In the genomic region with DNA sequence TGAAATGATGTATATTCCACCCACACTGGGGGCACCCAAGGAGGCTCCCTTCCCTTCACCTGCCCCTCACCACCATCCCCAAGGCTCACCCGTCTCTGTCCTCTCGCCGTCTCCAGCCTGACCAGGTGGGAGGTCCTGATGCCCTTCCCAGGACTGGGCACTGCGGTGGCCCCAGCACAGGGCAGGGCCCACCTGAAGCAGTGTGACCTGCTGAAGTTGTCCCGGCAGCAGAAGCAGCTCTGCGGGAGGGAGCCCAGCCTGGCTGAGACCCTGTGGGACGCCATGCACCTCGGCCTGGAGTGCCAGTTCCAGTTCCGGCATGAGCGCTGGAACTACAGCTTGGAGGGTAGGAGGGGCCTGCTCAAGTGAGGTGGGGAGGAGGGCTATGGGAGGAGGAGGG, we compare ENCODE assay signal across 20 cellular contexts. TPM values are rescaled to one million over a fixed set of nuclear protein-coding genes. Genes with fewer than 3 reads are reported as not detected.
DNase-seq lines count a peak whose midpoint lies in the region; ATAC-seq and TF ChIP-seq lines count a peak whose summit lies in the region.
"Had no signal": no experiment of that assay in that cellular context is flagged by ENCODE, and none has a peak within 500 bp of the region (broad histone marks: within the 10 kb centered on the region; RNA-seq: fewer than 3 reads in every experiment).

No MANE protein-coding gene starts in this region.

- ATAC-seq in WTC11 (no peak), foreskin keratinocyte (no peak)

- H3K4me2 ChIP-seq in neuronal stem cell (ENCODE audit: insufficient read depth, low read length, poor library complexity, severe bottlenecking), result no peak overlapping the region
- H3K4me2 ChIP-seq: BLaER1 had no signal

- TF ChIP-seq EP300 in tibial nerve (IDR thresholded peaks at IDR 0.05), result no peak

- peak overlapping the region; percentile 62 for H2BK15ac ChIP-seq in neuronal stem cell (ENCODE audit: low read length)

- peak overlapping the region; percentile 11 for H3K18ac ChIP-seq in neuronal stem cell (ENCODE audit: low read length)

- H3K9me3 ChIP-seq in neuronal stem cell (replicated peaks in 1 of 2; ENCODE audit: control insufficient read depth in 2 of 2, insufficient read depth in 1 of 2, low read depth in 1 of 2, low read length in 2 of 2), result no peaks in the 10 kb centered on the region
- no peaks in the 10 kb centered on the region for H3K9me3 ChIP-seq in tibial nerve
- H3K9me3 ChIP-seq: BE2C, BLaER1 had no signal

- H3K4me3 ChIP-seq in neuronal stem cell (ENCODE audit: low read length in 2 of 2) (no peak overlapping the region), tibial nerve (no peak overlapping the region)
- H3K4me3 ChIP-seq: BLaER1 had no signal

- H3K36me3 Mint-ChIP-seq in WTC11, result no peaks in the 10 kb centered on the region
- H3K36me3 Mint-ChIP-seq in activated CD4-positive, alpha-beta memory T cell treated with anti-CD3 and anti-CD28 coated beads for 36 hours, result no peaks in the 10 kb centered on the region
- H3K36me3 Mint-ChIP-seq: CD4-positive, alpha-beta memory T cell; CD4-positive, CD25-positive, alpha-beta regulatory T cell; CD8-positive, alpha-beta memory T cell had no signal

- H2AFZ ChIP-seq in neuronal stem cell (ENCODE audit: low read length), result no peak overlapping the region

- H3K27ac ChIP-seq in neuronal stem cell (replicated peaks; ENCODE audit: low read length) (no peak overlapping the region), foreskin keratinocyte (no peak overlapping the region), tibial nerve (no peak overlapping the region)
- H3K27ac ChIP-seq: BLaER1 had no signal

- H2BK5ac ChIP-seq in neuronal stem cell (ENCODE audit: low read length), result no peak overlapping the region

- H3K36me3 ChIP-seq in neuronal stem cell (replicated peaks in 1 of 2; ENCODE audit: control insufficient read depth in 2 of 2, insufficient read depth in 2 of 2, low read length in 2 of 2) (no peaks in the 10 kb centered on the region), tibial nerve (no peaks in the 10 kb centered on the region)
- H3K36me3 ChIP-seq: BE2C, BLaER1 had no signal

- no peaks in the 10 kb centered on the region for H3K9me3 Mint-ChIP-seq in WTC11
- H3K9me3 Mint-ChIP-seq in activated CD4-positive, alpha-beta memory T cell treated with anti-CD3 and anti-CD28 coated beads for 36 hours, result no peaks in the 10 kb centered on the region
- H3K9me3 Mint-ChIP-seq: CD4-positive, alpha-beta memory T cell; CD4-positive, CD25-positive, alpha-beta regulatory T cell; CD8-positive, alpha-beta memory T cell had no signal

- peak overlapping the region; percentile 44 for H3K23ac ChIP-seq in neuronal stem cell (ENCODE audit: low read depth, low read length, poor library complexity)

- no CpG with 5 or more reads among the region's 10 CpGs for WGBS in neuronal stem cell (ENCODE audit: extremely low coverage in 2 of 2, insufficient read length in 2 of 2, insufficient replicate concordance in 1 of 2), 2 donors
- 76 to 91% methylated on average over 6 to 10 of the region's 10 CpGs for WGBS in tibial nerve, 2 donors

- H3K27me3 Mint-ChIP-seq in WTC11 (ENCODE audit: low read depth), result peaks cover 43% of the 10 kb centered on the region
- peaks cover 5% of the 10 kb centered on the region for H3K27me3 Mint-ChIP-seq in activated CD4-positive, alpha-beta memory T cell treated with anti-CD3 and anti-CD28 coated beads for 36 hours

- H2AK5ac ChIP-seq in neuronal stem cell (ENCODE audit: low read depth, low read length), result peak overlapping the region; percentile 73

- H2BK12ac ChIP-seq in neuronal stem cell (ENCODE audit: low read length), result peak overlapping the region; percentile 52

- peak overlapping the region; percentile 58 for H4K8ac ChIP-seq in neuronal stem cell (ENCODE audit: low read depth, low read length)

- no peak overlapping the region for H3K4ac ChIP-seq in neuronal stem cell (ENCODE audit: low read length)

- TF ChIP-seq CTCF in WTC11 (IDR thresholded peaks at IDR 0.05), result no peak
- no peak for TF ChIP-seq CTCF in foreskin keratinocyte (conservative IDR thresholded peaks at IDR 0.05)
- TF ChIP-seq CTCF in tibial nerve (IDR thresholded peaks at IDR 0.05), result no peak

- CTCF ChIA-PET in WTC11 (lab: Charles Lee), result interaction anchor here (3.7 kb wide), 1 partner anchor 23 kb away, joined by 13 read pairs; no protein-coding TSS in a partner anchor
- CTCF ChIA-PET in activated CD4-positive, alpha-beta memory T cell treated with anti-CD3 and anti-CD28 coated beads for 36 hours (lab: Charles Lee), result interaction anchor here (2.5 kb wide), 1 partner anchor 11 kb away, joined by 7 read pairs; no protein-coding TSS in a partner anchor

- H3K14ac ChIP-seq in neuronal stem cell (ENCODE audit: low read length), result no peak overlapping the region

- no peak overlapping the region for H3K4me3 Mint-ChIP-seq in WTC11
- no peak overlapping the region for H3K4me3 Mint-ChIP-seq in activated CD4-positive, alpha-beta memory T cell treated with anti-CD3 and anti-CD28 coated beads for 36 hours
- H3K4me3 Mint-ChIP-seq: CD4-positive, alpha-beta memory T cell; CD4-positive, CD25-positive, alpha-beta regulatory T cell had no signal

- H3K27me3 ChIP-seq in neuronal stem cell (ENCODE audit: control insufficient read depth in 3 of 3, insufficient read depth in 3 of 3, low read depth in 1 of 3, low read length in 3 of 3), result peaks cover 0 to 45% (median 7%) of the 10 kb centered on the region in 3 experiments
- peaks cover 20% of the 10 kb centered on the region for H3K27me3 ChIP-seq in foreskin keratinocyte
- H3K27me3 ChIP-seq in tibial nerve, result peaks cover 0 to 80% of the 10 kb centered on the region in 2 donors

- H3K9ac ChIP-seq in neuronal stem cell (ENCODE audit: low read depth, low read length, poor library complexity), result no peak overlapping the region
- H3K9ac ChIP-seq: BLaER1 had no signal

- H3K4me1 ChIP-seq in neuronal stem cell (ENCODE audit: control insufficient read depth in 2 of 2, insufficient read depth in 1 of 2, low read depth in 1 of 2, low read length in 2 of 2), result peaks cover 0 to 7% of the 10 kb centered on the region in 2 donors
- H3K4me1 ChIP-seq in foreskin keratinocyte, result no peaks in the 10 kb centered on the region
- peaks cover 0 to 6% (median 1%) of the 10 kb centered on the region in 4 donors for H3K4me1 ChIP-seq in tibial nerve
- H3K4me1 ChIP-seq: BE2C, BLaER1 had no signal

- H4K91ac ChIP-seq in neuronal stem cell (ENCODE audit: low read depth, low read length, poor library complexity), result no peak overlapping the region

- H3K27ac Mint-ChIP-seq in WTC11, result no peak overlapping the region
- H3K27ac Mint-ChIP-seq in activated CD4-positive, alpha-beta memory T cell treated with anti-CD3 and anti-CD28 coated beads for 36 hours, result no peak overlapping the region
- H3K27ac Mint-ChIP-seq: CD14-positive monocyte; CD4-positive, alpha-beta memory T cell; CD4-positive, CD25-positive, alpha-beta regulatory T cell had no signal

- H3K4me1 Mint-ChIP-seq in WTC11, result peaks cover 11% of the 10 kb centered on the region
- H3K4me1 Mint-ChIP-seq in activated CD4-positive, alpha-beta memory T cell treated with anti-CD3 and anti-CD28 coated beads for 36 hours (ENCODE audit: low read depth), result peaks cover 13% of the 10 kb centered on the region

- DNase-seq in WTC11 (ENCODE audit: low spot score) (no peak), left kidney (ENCODE audit: low read depth, low spot score) (peak; percentile 43), neuronal stem cell (ENCODE audit: low spot score) (no peak), foreskin keratinocyte (no peak), tibial nerve (ENCODE audit: low spot score in 2 of 2) (no peak)
- DNase-seq in activated CD4-positive, alpha-beta memory T cell treated with anti-CD3 and anti-CD28 coated beads for 36 hours, result no peak
- DNase-seq: 8988T; ACHN; BE2C; C1 segment of cervical spinal cord; CD4-positive, alpha-beta memory T cell; CD4-positive, CD25-positive, alpha-beta regulatory T cell; CD8-positive, alpha-beta memory T cell; COR-L47; DMS79 treated with DMSO at 0.1 percent for 48 hours; GF-D8 had no signal

- H2BK120ac ChIP-seq in neuronal stem cell (ENCODE audit: low read depth, low read length), result no peak overlapping the region

- TF ChIP-seq POLR2A in tibial nerve (IDR thresholded peaks at IDR 0.05), result no peak

- POLR2A ChIA-PET in WTC11 (lab: Charles Lee), result no interaction called here
- POLR2A ChIA-PET in activated CD4-positive, alpha-beta memory T cell treated with anti-CD3 and anti-CD28 coated beads for 36 hours (lab: Charles Lee), result no interaction called here

- intact Hi-C loops in activated CD4-positive, alpha-beta memory T cell treated with anti-CD3 and anti-CD28 coated beads for 36 hours (cut with micrococcal nuclease), result no loop called here

- no peaks in the 10 kb centered on the region for H3K79me1 ChIP-seq in neuronal stem cell (ENCODE audit: low read depth, low read length)

TF ChIP-seq in WTC11, 78 proteins besides CTCF, POLR2A, EP300 and RAD21:
- TF ChIP-seq ZNF121 (CRISPR knock-in tag; IDR thresholded peaks at IDR 0.05) (peak; percentile 45; the same call in 1 of the 2 replicates), SOX15 (CRISPR knock-in tag; IDR thresholded peaks at IDR 0.05) (no peak)

RNA-seq across cellular contexts. Expression of gene PPY, which starts 9.9 kb away (rescaled TPM):
- total RNA-seq in WTC11 (2021), result not detected in 3 replicates
- polyA plus RNA-seq in neuronal stem cell (2013, experiment 1 of 2), result not detected
- not detected for polyA plus RNA-seq in neuronal stem cell (2013, experiment 2 of 2)
- not detected in 2 replicates for total RNA-seq in foreskin keratinocyte
- not detected in 2 replicates for polyA plus RNA-seq in foreskin keratinocyte
- under 1 TPM in 1 of 2 experiments, not detected in 1; 0.90 TPM for total RNA-seq in activated CD4-positive, alpha-beta memory T cell treated with anti-CD3 and anti-CD28 coated beads for 36 hours
- not detected for total RNA-seq in tibial nerve
- total RNA-seq: A673; CD4-positive, alpha-beta memory T cell; CD4-positive, CD25-positive, alpha-beta regulatory T cell; CD8-positive, alpha-beta memory T cell had no signal
- polyA plus RNA-seq: AG04450; CD14-positive monocyte; CD4-positive, alpha-beta memory T cell; CD4-positive, CD25-positive, alpha-beta regulatory T cell; CD8-positive, alpha-beta memory T cell had no signal

RNA-seq across cellular contexts. Expression of gene PYY, which starts 21.4 kb away (rescaled TPM):
- 0.72 to 1.1 TPM (median 0.94 TPM) in 3 replicates for total RNA-seq in WTC11 (2021)
- 0.70 TPM for polyA plus RNA-seq in neuronal stem cell (2013, experiment 1 of 2)
- polyA plus RNA-seq in neuronal stem cell (2013, experiment 2 of 2), result 0.65 TPM
- total RNA-seq in foreskin keratinocyte, result not detected in 2 replicates
- 0.14 and 0.24 TPM in 2 replicates for polyA plus RNA-seq in foreskin keratinocyte
- not detected for total RNA-seq in activated CD4-positive, alpha-beta memory T cell treated with anti-CD3 and anti-CD28 coated beads for 36 hours
- total RNA-seq in tibial nerve, result 1 to 10 TPM in 1 of 4 donors, not detected in 3; 2.0 TPM
- total RNA-seq: A673; CD4-positive, alpha-beta memory T cell; CD4-positive, CD25-positive, alpha-beta regulatory T cell; CD8-positive, alpha-beta memory T cell had no signal
- polyA plus RNA-seq: AG04450; CD14-positive monocyte; CD4-positive, alpha-beta memory T cell; CD4-positive, CD25-positive, alpha-beta regulatory T cell; CD8-positive, alpha-beta memory T cell had no signal

RNA-seq across cellular contexts. Expression of gene MPP2, which starts 25.0 kb away (rescaled TPM):
- total RNA-seq in WTC11 (2021), result 29.3 to 31.4 TPM (median 29.9 TPM) in 3 replicates
- polyA plus RNA-seq in neuronal stem cell (2013, experiment 1 of 2), result 13.6 TPM
- 14.1 TPM for polyA plus RNA-seq in neuronal stem cell (2013, experiment 2 of 2)
- total RNA-seq in foreskin keratinocyte, result 0.53 and 0.71 TPM in 2 replicates
- polyA plus RNA-seq in foreskin keratinocyte, result 0.40 and 0.49 TPM in 2 replicates
- 1 to 10 TPM; 1.8 to 2.0 TPM for total RNA-seq in activated CD4-positive, alpha-beta memory T cell treated with anti-CD3 and anti-CD28 coated beads for 36 hours
- 10 to 100 TPM in 2 of 4 donors, 1 to 10 TPM in 2; 4.2 to 22.9 (median 9.3) TPM for total RNA-seq in tibial nerve
- polyA plus RNA-seq: CD14-positive monocyte had no signal
